Comparison of ENCODE assay signal across 7 cellular contexts in the genomic region with DNA sequence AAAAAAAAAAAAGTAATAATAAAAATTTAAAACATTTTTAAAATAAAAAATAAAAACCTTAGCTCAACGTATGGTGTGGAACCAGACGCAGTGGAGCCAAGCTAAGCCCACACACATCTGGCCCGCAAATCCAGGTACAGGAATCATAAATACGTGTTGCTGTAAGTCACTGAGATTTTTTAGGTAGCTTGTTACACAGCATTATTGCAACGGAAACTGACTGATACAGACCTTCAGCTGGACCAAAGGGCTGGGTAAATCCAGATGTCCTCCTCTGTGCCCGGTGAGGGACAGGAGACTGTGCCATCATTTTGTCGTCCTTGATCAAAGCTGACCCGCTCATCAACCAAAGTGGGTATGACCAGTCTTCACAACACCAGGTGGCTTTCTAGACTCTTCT.
"Had no signal": no experiment of that assay in that cellular context is flagged by ENCODE, and none has a peak within 500 bp of the region (broad histone marks: within the 10 kb centered on the region; RNA-seq: fewer than 3 reads in every experiment).

No MANE protein-coding gene starts in this region.

- H3K4me3 ChIP-seq: K562 had no signal

- H3K4me2 ChIP-seq: KMS-11 had no signal

- H3K27ac ChIP-seq: HL-60, KMS-11 had no signal

- DNase-seq: IMR-90, KBM-7, KG1 had no signal

- ATAC-seq: K562 had no signal

- FAIRE-seq: HTR-8/SVneo, K562 had no signal

- H3K9ac ChIP-seq: KMS-11 had no signal
